Comparison of ENCODE assay signal across 9 cellular contexts in genomic region chr19:39411006-39411831, GRCh38. TPM values are rescaled to one million over a fixed set of nuclear protein-coding genes. Genes with fewer than 3 reads are reported as not detected.
DNase-seq lines count a peak whose midpoint lies in the region; ATAC-seq and TF ChIP-seq lines count a peak whose summit lies in the region.
"Had no signal": no experiment of that assay in that cellular context is flagged by ENCODE, and none has a peak within 500 bp of the region (broad histone marks: within the 10 kb centered on the region; RNA-seq: fewer than 3 reads in every experiment).

No MANE protein-coding gene starts in this region.

- H3K9me3 ChIP-seq in Peyer's patch (no peaks in the 10 kb centered on the region), duodenal mucosa (ENCODE audit: control insufficient read depth in 1 of 2, low read length in 2 of 2) (no peaks in the 10 kb centered on the region), muscle layer of colon (ENCODE audit: low read length) (no peaks in the 10 kb centered on the region)
- H3K9me3 ChIP-seq: SJSA1 had no signal

- peak overlapping the region; percentile 34 to 100 for H3K9ac ChIP-seq in duodenal mucosa (ENCODE audit: low read depth in 1 of 2, low read length in 2 of 2)
- H3K9ac ChIP-seq in muscle layer of colon (ENCODE audit: low read length), result peak overlapping the region; percentile 99

- H3K27me3 ChIP-seq in Peyer's patch, result no peaks in the 10 kb centered on the region
- peaks cover 0 to 4% of the 10 kb centered on the region in 2 donors for H3K27me3 ChIP-seq in duodenal mucosa (ENCODE audit: control insufficient read depth in 1 of 2, insufficient read depth in 2 of 2, low read length in 2 of 2)
- no peaks in the 10 kb centered on the region for H3K27me3 ChIP-seq in muscle layer of colon (ENCODE audit: control insufficient read depth in 1 of 2, insufficient read depth in 2 of 2, low read length in 2 of 2)
- H3K27me3 ChIP-seq: SJSA1 had no signal

- H3K4me3 ChIP-seq in Peyer's patch, result peak overlapping the region; percentile 78 to 96 (median 92)
- H3K4me3 ChIP-seq in duodenal mucosa (ENCODE audit: low read depth in 1 of 2, low read length in 2 of 2), result peak overlapping the region; percentile 60 to 72
- H3K4me3 ChIP-seq in muscle layer of colon (ENCODE audit: low read depth in 1 of 2, low read length in 2 of 2), result peak overlapping the region in 1 of 2 donors; percentile 82

- in situ Hi-C loops in GM13976 (cut with MboI; ENCODE audit: low sequenced_read_pairs, unreplicated experiment), result no loop called here

- H3K36me3 ChIP-seq in Peyer's patch (peaks cover 0 to 20% (median 4%) of the 10 kb centered on the region in 3 donors), duodenal mucosa (ENCODE audit: control insufficient read depth in 1 of 2, insufficient read depth in 2 of 2, low read length in 2 of 2) (peaks cover 14 to 20% of the 10 kb centered on the region in 2 donors), muscle layer of colon (ENCODE audit: insufficient read depth, low read length) (peaks cover 17% of the 10 kb centered on the region)

- TF ChIP-seq POLR2A in GM18505 (IDR thresholded peaks at IDR 0.05; ENCODE audit: borderline replicate concordance, extremely low read depth, insufficient read depth, insufficient read length), result peak; percentile 46
- TF ChIP-seq POLR2A in Peyer's patch (IDR thresholded peaks at IDR 0.05), result peak; percentile 88 to 91

- ATAC-seq in GM18505 (IDR thresholded peaks at IDR 0.05; ENCODE audit: unreplicated experiment) (no peak), HG02759 (IDR thresholded peaks at IDR 0.05; ENCODE audit: unreplicated experiment) (no peak)

- DNase-seq in Peyer's patch (peak; percentile 50 to 88 (median 85)), GM13976 (ENCODE audit: low spot score) (no peak), cortex of kidney (lab: John Stamatoyannopoulos, UW) (no peak)
- no peak for DNase-seq in activated CD4-positive, CD25-positive, alpha-beta regulatory T cell (lab: John Stamatoyannopoulos, UW)

- TF ChIP-seq CTCF in Peyer's patch (IDR thresholded peaks at IDR 0.05), result peak in 3 of 6 experiments; percentile 3 to 28 (median 7)
- no peak for TF ChIP-seq CTCF in GM13976 (IDR thresholded peaks at IDR 0.05; ENCODE audit: borderline replicate concordance, control extremely low read depth, extremely low read depth, insufficient read depth, missing control alignments)

- H3K4me1 ChIP-seq in Peyer's patch, result peaks cover 0 to 44% (median 14%) of the 10 kb centered on the region in 4 donors
- H3K4me1 ChIP-seq in duodenal mucosa (ENCODE audit: control insufficient read depth in 1 of 2, insufficient read depth in 2 of 2, low read length in 2 of 2), result peaks cover 21 to 22% of the 10 kb centered on the region in 2 donors
- peaks cover 44% of the 10 kb centered on the region for H3K4me1 ChIP-seq in muscle layer of colon (ENCODE audit: insufficient read depth, low read length)

- H3K27ac ChIP-seq in Peyer's patch (peak overlapping the region; percentile 98 to 100 (median 100)), duodenal mucosa (ENCODE audit: low read depth, low read length) (peak overlapping the region; percentile 99), muscle layer of colon (ENCODE audit: low read depth, low read length) (peak overlapping the region; percentile 97)

RNA-seq across cellular contexts. Expression of gene PLEKHG2, which starts 1.2 kb away (rescaled TPM):
- 10 to 100 TPM in 3 of 4 donors, 1 to 10 TPM in 1; 7.7 to 42.1 (median 16.1) TPM for total RNA-seq in Peyer's patch

RNA-seq across cellular contexts. Expression of gene ZFP36, which starts 4.6 kb away (rescaled TPM):
- total RNA-seq in Peyer's patch, result 100 to 1,000 TPM; 183 to 682 (median 309) TPM

RNA-seq across cellular contexts. Expression of gene MED29, which starts 20.0 kb away (rescaled TPM):
- 10 to 100 TPM; 25.4 to 52.8 (median 41.0) TPM for total RNA-seq in Peyer's patch

RNA-seq across cellular contexts. Expression of gene PAF1, which starts 20.3 kb away (rescaled TPM):
- total RNA-seq in Peyer's patch, result 10 to 100 TPM; 22.2 to 47.3 (median 37.7) TPM

RNA-seq across cellular contexts. Expression of gene RPS16, which starts 24.5 kb away (rescaled TPM):
- 1,000 to 10,000 TPM in 1 of 4 donors, 100 to 1,000 TPM in 3; 443 to 1,406 (median 686) TPM for total RNA-seq in Peyer's patch

Comparison
In these comparisons a context has a peak if more than half of its experiments do, and no peak if none do; other contexts are left out.
1. DNase-seq: peak in Peyer's patch (3 of 3); none in GM13976 (single experiment), cortex of kidney (single experiment) and activated CD4-positive, CD25-positive, alpha-beta regulatory T cell (0 of 4).
2. Peak in every context shown above with its lines, with median percentiles within 50 percentile points of each other: H3K27ac ChIP-seq.